1 cellular context compared by ENCODE assay signal in the genomic region with DNA sequence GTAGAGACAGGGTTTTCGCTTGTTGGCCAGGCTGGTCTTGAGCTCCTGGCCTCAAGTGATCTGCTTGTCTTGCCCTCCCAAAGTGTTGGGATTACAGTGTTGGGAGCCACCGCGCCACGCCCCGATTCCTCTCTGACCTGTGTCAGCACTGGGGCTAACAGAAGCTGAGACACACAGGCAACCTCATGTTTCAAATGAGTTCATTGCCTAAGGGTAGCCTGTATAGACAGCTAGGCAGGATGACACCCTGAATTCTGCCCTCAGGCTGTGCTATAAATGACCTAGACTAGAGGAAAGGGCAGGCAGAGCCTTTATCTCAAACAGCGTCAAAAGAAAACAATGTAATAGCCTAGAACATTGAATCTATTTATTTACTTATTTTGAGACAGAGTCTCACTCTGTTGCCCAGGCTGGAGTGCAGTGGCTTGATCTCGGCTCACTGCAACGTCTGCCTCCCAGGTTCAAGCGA.
TF ChIP-seq lines count a peak whose summit lies in the region.

No MANE protein-coding gene starts in this region.

TF ChIP-seq in HepG2, 621 proteins besides CTCF, POLR2A, EP300 and RAD21 (continued from another document and continues in another):
- TF ChIP-seq, protein P1, sequence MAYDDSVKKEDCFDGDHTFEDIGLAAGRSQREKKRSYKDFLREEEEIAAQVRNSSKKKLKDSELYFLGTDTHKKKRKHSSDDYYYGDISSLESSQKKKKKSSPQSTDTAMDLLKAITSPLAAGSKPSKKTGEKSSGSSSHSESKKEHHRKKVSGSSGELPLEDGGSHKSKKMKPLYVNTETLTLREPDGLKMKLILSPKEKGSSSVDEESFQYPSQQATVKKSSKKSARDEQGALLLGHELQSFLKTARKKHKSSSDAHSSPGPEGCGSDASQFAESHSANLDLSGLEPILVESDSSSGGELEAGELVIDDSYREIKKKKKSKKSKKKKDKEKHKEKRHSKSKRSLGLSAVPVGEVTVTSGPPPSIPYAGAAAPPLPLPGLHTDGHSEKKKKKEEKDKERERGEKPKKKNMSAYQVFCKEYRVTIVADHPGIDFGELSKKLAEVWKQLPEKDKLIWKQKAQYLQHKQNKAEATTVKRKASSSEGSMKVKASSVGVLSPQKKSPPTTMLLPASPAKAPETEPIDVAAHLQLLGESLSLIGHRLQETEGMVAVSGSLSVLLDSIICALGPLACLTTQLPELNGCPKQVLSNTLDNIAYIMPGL (CRISPR knock-in tag; IDR thresholded peaks at IDR 0.05; ENCODE audit: borderline replicate concordance in 1 of 2, low read depth in 1 of 2), result 0 out of 4 replicates have a peak, but pooled peaks of 1 of the 2 experiments have one; percentile 54
- TF ChIP-seq FOXA3 (CRISPR knock-in tag; IDR thresholded peaks at IDR 0.05), result peak; percentile 64; the same call in 1 of the 2 replicates
- peak; percentile 99 for TF ChIP-seq ZSCAN29 (CRISPR knock-in tag; conservative IDR thresholded peaks at IDR 0.05)
- peak; percentile 67; the same call in 1 of the 2 replicates for TF ChIP-seq CHD4 (IDR thresholded peaks at IDR 0.05; ENCODE audit: borderline replicate concordance, low read length)
- TF ChIP-seq, protein P2, sequence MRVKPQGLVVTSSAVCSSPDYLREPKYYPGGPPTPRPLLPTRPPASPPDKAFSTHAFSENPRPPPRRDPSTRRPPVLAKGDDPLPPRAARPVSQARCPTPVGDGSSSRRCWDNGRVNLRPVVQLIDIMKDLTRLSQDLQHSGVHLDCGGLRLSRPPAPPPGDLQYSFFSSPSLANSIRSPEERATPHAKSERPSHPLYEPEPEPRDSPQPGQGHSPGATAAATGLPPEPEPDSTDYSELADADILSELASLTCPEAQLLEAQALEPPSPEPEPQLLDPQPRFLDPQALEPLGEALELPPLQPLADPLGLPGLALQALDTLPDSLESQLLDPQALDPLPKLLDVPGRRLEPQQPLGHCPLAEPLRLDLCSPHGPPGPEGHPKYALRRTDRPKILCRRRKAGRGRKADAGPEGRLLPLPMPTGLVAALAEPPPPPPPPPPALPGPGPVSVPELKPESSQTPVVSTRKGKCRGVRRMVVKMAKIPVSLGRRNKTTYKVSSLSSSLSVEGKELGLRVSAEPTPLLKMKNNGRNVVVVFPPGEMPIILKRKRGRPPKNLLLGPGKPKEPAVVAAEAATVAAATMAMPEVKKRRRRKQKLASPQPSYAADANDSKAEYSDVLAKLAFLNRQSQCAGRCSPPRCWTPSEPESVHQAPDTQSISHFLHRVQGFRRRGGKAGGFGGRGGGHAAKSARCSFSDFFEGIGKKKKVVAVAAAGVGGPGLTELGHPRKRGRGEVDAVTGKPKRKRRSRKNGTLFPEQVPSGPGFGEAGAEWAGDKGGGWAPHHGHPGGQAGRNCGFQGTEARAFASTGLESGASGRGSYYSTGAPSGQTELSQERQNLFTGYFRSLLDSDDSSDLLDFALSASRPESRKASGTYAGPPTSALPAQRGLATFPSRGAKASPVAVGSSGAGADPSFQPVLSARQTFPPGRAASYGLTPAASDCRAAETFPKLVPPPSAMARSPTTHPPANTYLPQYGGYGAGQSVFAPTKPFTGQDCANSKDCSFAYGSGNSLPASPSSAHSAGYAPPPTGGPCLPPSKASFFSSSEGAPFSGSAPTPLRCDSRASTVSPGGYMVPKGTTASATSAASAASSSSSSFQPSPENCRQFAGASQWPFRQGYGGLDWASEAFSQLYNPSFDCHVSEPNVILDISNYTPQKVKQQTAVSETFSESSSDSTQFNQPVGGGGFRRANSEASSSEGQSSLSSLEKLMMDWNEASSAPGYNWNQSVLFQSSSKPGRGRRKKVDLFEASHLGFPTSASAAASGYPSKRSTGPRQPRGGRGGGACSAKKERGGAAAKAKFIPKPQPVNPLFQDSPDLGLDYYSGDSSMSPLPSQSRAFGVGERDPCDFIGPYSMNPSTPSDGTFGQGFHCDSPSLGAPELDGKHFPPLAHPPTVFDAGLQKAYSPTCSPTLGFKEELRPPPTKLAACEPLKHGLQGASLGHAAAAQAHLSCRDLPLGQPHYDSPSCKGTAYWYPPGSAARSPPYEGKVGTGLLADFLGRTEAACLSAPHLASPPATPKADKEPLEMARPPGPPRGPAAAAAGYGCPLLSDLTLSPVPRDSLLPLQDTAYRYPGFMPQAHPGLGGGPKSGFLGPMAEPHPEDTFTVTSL (CRISPR knock-in tag; IDR thresholded peaks at IDR 0.05; ENCODE audit: borderline replicate concordance), result no peak; the same call in 1 of the 2 replicates
- TF ChIP-seq, protein P3, sequence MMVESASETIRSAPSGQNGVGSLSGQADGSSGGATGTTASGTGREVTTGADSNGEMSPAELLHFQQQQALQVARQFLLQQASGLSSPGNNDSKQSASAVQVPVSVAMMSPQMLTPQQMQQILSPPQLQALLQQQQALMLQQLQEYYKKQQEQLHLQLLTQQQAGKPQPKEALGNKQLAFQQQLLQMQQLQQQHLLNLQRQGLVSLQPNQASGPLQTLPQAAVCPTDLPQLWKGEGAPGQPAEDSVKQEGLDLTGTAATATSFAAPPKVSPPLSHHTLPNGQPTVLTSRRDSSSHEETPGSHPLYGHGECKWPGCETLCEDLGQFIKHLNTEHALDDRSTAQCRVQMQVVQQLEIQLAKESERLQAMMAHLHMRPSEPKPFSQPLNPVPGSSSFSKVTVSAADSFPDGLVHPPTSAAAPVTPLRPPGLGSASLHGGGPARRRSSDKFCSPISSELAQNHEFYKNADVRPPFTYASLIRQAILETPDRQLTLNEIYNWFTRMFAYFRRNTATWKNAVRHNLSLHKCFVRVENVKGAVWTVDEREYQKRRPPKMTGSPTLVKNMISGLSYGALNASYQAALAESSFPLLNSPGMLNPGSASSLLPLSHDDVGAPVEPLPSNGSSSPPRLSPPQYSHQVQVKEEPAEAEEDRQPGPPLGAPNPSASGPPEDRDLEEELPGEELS (CRISPR knock-in tag; IDR thresholded peaks at IDR 0.05), result peak; percentile 76
- TF ChIP-seq, protein P4, sequence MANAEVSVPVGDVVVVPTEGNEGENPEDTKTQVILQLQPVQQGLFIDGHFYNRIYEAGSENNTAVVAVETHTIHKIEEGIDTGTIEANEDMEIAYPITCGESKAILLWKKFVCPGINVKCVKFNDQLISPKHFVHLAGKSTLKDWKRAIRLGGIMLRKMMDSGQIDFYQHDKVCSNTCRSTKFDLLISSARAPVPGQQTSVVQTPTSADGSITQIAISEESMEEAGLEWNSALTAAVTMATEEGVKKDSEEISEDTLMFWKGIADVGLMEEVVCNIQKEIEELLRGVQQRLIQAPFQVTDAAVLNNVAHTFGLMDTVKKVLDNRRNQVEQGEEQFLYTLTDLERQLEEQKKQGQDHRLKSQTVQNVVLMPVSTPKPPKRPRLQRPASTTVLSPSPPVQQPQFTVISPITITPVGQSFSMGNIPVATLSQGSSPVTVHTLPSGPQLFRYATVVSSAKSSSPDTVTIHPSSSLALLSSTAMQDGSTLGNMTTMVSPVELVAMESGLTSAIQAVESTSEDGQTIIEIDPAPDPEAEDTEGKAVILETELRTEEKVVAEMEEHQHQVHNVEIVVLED (CRISPR knock-in tag; IDR thresholded peaks at IDR 0.05; ENCODE audit: borderline replicate concordance), result peak; percentile 9; the same call in 1 of the 2 replicates
- TF ChIP-seq SMYD3 (CRISPR knock-in tag; IDR thresholded peaks at IDR 0.05), result 0 out of 2 replicates have a peak, but pooled peaks have one; percentile 1
- TF ChIP-seq MAZ (IDR thresholded peaks at IDR 0.05; ENCODE audit: borderline replicate concordance, low read depth, low read length), result no peak
- TF ChIP-seq MAZ (CRISPR knock-in tag; IDR thresholded peaks at IDR 0.05; ENCODE audit: low read depth), result peak; percentile 10; the same call in 1 of the 2 replicates
- TF ChIP-seq, protein P5, sequence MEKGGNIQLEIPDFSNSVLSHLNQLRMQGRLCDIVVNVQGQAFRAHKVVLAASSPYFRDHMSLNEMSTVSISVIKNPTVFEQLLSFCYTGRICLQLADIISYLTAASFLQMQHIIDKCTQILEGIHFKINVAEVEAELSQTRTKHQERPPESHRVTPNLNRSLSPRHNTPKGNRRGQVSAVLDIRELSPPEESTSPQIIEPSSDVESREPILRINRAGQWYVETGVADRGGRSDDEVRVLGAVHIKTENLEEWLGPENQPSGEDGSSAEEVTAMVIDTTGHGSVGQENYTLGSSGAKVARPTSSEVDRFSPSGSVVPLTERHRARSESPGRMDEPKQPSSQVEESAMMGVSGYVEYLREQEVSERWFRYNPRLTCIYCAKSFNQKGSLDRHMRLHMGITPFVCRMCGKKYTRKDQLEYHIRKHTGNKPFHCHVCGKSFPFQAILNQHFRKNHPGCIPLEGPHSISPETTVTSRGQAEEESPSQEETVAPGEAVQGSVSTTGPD (CRISPR knock-in tag; IDR thresholded peaks at IDR 0.05), result no peak
- TF ChIP-seq, protein P6, sequence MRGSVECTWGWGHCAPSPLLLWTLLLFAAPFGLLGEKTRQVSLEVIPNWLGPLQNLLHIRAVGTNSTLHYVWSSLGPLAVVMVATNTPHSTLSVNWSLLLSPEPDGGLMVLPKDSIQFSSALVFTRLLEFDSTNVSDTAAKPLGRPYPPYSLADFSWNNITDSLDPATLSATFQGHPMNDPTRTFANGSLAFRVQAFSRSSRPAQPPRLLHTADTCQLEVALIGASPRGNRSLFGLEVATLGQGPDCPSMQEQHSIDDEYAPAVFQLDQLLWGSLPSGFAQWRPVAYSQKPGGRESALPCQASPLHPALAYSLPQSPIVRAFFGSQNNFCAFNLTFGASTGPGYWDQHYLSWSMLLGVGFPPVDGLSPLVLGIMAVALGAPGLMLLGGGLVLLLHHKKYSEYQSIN (CRISPR knock-in tag; IDR thresholded peaks at IDR 0.05; ENCODE audit: borderline replicate concordance), result no peak
- TF ChIP-seq, protein P7, sequence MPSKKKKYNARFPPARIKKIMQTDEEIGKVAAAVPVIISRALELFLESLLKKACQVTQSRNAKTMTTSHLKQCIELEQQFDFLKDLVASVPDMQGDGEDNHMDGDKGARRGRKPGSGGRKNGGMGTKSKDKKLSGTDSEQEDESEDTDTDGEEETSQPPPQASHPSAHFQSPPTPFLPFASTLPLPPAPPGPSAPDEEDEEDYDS (CRISPR knock-in tag; IDR thresholded peaks at IDR 0.05), result no peak; the same call in 1 of the 2 replicates
- TF ChIP-seq, protein P8, sequence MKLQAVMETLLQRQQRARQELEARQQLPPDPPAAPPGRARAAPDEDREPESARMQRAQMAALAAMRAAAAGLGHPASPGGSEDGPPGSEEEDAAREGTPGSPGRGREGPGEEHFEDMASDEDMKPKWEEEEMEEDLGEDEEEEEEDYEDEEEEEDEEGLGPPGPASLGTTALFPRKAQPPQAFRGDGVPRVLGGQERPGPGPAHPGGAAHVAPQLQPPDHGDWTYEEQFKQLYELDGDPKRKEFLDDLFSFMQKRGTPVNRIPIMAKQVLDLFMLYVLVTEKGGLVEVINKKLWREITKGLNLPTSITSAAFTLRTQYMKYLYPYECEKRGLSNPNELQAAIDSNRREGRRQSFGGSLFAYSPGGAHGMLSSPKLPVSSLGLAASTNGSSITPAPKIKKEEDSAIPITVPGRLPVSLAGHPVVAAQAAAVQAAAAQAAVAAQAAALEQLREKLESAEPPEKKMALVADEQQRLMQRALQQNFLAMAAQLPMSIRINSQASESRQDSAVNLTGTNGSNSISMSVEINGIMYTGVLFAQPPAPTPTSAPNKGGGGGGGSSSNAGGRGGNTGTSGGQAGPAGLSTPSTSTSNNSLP (IDR thresholded peaks at IDR 0.05; ENCODE audit: low read depth, low read length), result peak; percentile 67; the same call in 1 of the 2 replicates
- peak; percentile 13; the same call in 1 of the 2 replicates for TF ChIP-seq YEATS2 (CRISPR knock-in tag; IDR thresholded peaks at IDR 0.05; ENCODE audit: borderline replicate concordance)
- TF ChIP-seq EZH2 (conservative IDR thresholded peaks at IDR 0.05; ENCODE audit: low read depth, low read length), result no peak
- no peak for TF ChIP-seq ZNF143 (CRISPR knock-in tag; IDR thresholded peaks at IDR 0.05)
- TF ChIP-seq, protein P9, sequence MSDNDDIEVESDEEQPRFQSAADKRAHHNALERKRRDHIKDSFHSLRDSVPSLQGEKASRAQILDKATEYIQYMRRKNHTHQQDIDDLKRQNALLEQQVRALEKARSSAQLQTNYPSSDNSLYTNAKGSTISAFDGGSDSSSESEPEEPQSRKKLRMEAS (IDR thresholded peaks at IDR 0.05), result peak; percentile 71
- peak; percentile 41; the same call in 1 of the 2 replicates for TF ChIP-seq ZMYM4 (CRISPR knock-in tag; IDR thresholded peaks at IDR 0.05)
- 0 out of 2 replicates have a peak, but pooled peaks have one; percentile 19 for TF ChIP-seq PHF8 (CRISPR knock-in tag; IDR thresholded peaks at IDR 0.05)
- TF ChIP-seq GABPA (IDR thresholded peaks at IDR 0.05; ENCODE audit: low read depth, low read length), result no peak
- peak; percentile 31; the same call in 1 of the 2 replicates for TF ChIP-seq GABPA (CRISPR knock-in tag; IDR thresholded peaks at IDR 0.05; ENCODE audit: low read depth)
- peak; percentile 58 for TF ChIP-seq ZNF781 (CRISPR knock-in tag; IDR thresholded peaks at IDR 0.05; ENCODE audit: borderline replicate concordance, not compliant biosample characterization)
- peak; percentile 87 for TF ChIP-seq MEF2D (CRISPR knock-in tag; IDR thresholded peaks at IDR 0.05)
- 0 out of 2 replicates have a peak, but pooled peaks have one; percentile 69 for TF ChIP-seq PAX8 (CRISPR knock-in tag; IDR thresholded peaks at IDR 0.05; ENCODE audit: borderline replicate concordance)
- TF ChIP-seq, protein P10, sequence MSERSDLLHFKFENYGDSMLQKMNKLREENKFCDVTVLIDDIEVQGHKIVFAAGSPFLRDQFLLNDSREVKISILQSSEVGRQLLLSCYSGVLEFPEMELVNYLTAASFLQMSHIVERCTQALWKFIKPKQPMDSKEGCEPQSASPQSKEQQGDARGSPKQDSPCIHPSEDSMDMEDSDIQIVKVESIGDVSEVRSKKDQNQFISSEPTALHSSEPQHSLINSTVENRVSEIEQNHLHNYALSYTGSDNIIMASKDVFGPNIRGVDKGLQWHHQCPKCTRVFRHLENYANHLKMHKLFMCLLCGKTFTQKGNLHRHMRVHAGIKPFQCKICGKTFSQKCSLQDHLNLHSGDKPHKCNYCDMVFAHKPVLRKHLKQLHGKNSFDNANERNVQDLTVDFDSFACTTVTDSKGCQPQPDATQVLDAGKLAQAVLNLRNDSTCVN (CRISPR knock-in tag; IDR thresholded peaks at IDR 0.05; ENCODE audit: borderline replicate concordance), result peak; percentile 53; the same call in 1 of the 2 replicates
- peak; percentile 71 for TF ChIP-seq SOX5 (CRISPR knock-in tag; IDR thresholded peaks at IDR 0.05; ENCODE audit: borderline replicate concordance)
- TF ChIP-seq, protein P11, sequence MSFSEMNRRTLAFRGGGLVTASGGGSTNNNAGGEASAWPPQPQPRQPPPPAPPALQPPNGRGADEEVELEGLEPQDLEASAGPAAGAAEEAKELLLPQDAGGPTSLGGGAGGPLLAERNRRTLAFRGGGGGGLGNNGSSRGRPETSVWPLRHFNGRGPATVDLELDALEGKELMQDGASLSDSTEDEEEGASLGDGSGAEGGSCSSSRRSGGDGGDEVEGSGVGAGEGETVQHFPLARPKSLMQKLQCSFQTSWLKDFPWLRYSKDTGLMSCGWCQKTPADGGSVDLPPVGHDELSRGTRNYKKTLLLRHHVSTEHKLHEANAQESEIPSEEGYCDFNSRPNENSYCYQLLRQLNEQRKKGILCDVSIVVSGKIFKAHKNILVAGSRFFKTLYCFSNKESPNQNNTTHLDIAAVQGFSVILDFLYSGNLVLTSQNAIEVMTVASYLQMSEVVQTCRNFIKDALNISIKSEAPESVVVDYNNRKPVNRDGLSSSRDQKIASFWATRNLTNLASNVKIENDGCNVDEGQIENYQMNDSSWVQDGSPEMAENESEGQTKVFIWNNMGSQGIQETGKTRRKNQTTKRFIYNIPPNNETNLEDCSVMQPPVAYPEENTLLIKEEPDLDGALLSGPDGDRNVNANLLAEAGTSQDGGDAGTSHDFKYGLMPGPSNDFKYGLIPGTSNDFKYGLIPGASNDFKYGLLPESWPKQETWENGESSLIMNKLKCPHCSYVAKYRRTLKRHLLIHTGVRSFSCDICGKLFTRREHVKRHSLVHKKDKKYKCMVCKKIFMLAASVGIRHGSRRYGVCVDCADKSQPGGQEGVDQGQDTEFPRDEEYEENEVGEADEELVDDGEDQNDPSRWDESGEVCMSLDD (CRISPR knock-in tag; IDR thresholded peaks at IDR 0.05; ENCODE audit: borderline replicate concordance), result 0 out of 2 replicates have a peak, but pooled peaks have one; percentile 18
- TF ChIP-seq SOX13 (IDR thresholded peaks at IDR 0.05), result no peak
- TF ChIP-seq SOX13 (CRISPR knock-in tag; conservative IDR thresholded peaks at IDR 0.05 in 1 of 2, IDR thresholded peaks at IDR 0.05 in 1 of 2), result peak in 1 of 2 experiments; percentile 58; a peak in 2 of 4 replicates
- TF ChIP-seq ZNF501 (CRISPR knock-in tag; IDR thresholded peaks at IDR 0.05), result peak; percentile 50; the same call in 1 of the 2 replicates
